In genomic region chr16:11716330-11716729, GRCh38 we compare ENCODE assay signal across 24 cellular contexts. TPM values are rescaled to one million over a fixed set of nuclear protein-coding genes. Genes with fewer than 3 reads are reported as not detected.
DNase-seq lines count a peak whose midpoint lies in the region; ATAC-seq and TF ChIP-seq lines count a peak whose summit lies in the region.
"Had no signal": no experiment of that assay in that cellular context is flagged by ENCODE, and none has a peak within 500 bp of the region (broad histone marks: within the 10 kb centered on the region; RNA-seq: fewer than 3 reads in every experiment).

No MANE protein-coding gene starts in this region.

- H3K9ac ChIP-seq in SU-DHL-6 (ENCODE audit: low read length) (no peak overlapping the region), mammary epithelial cell (ENCODE audit: insufficient read depth, low read length) (no peak overlapping the region)

- H3F3A ChIP-seq in SU-DHL-6 (ENCODE audit: insufficient read depth), result peaks cover 20% of the 10 kb centered on the region; the same call in 1 of the 2 replicates

- H3K27ac Mint-ChIP-seq in glutamatergic neuron (ENCODE audit: unreplicated experiment), result no peak overlapping the region
- H3K27ac Mint-ChIP-seq: activated T-helper 2 cell treated with anti-CD3 and anti-CD28 coated beads, Interferon-gamma antibody, Interleukin-2, Interleukin-4, amounts not matched to agents 10 μg/mL and 5 μg/mL and 100 μg/mL, durations not matched to agents 14 hours and 24 hours and 36 hours had no signal

- CTCF ChIA-PET in mammary epithelial cell (lab: Charles Lee; ENCODE audit: low non-redundant PET), result no interaction called here

- peaks cover 8% of the 10 kb centered on the region for H3K79me2 ChIP-seq in SU-DHL-6 (ENCODE audit: insufficient read depth, low read length)
- peaks cover 13% of the 10 kb centered on the region for H3K79me2 ChIP-seq in mammary epithelial cell (ENCODE audit: insufficient read depth, low read length)

- H3K36me3 Mint-ChIP-seq in glutamatergic neuron (ENCODE audit: unreplicated experiment), result no peaks in the 10 kb centered on the region

- DNase-seq in HT-29 (ENCODE audit: low spot score) (peak; percentile 10), left lung (no peak), gastrocnemius medialis (no peak), mammary epithelial cell (no peak), ACHN (no peak), glutamatergic neuron (no peak)
- DNase-seq: AML-193; amniotic stem cell; central memory CD4-positive, alpha-beta T cell; COR-L47; GOT3; NCI-H1092 treated with DMSO at 0.1 percent for 48 hours; NCI-H2081 treated with DMSO at 0.1 percent for 48 hours; NCI-H526; right cardiac atrium; SHP77 treated with DMSO at 0.1 percent for 48 hours; stimulated activated CD4-positive, alpha-beta T cell treated with anti-CD3 and anti-CD28 coated beads, Interleukin-15, amount 100 ng/mL, for 24 hours; T-helper 2 cell had no signal

- peaks cover 0 to 31% of the 10 kb centered on the region in 2 donors for H3K4me1 ChIP-seq in left lung
- peaks cover 4 to 28% of the 10 kb centered on the region in 2 donors for H3K4me1 ChIP-seq in gastrocnemius medialis
- H3K4me1 ChIP-seq in mammary epithelial cell (ENCODE audit: insufficient read depth, low read length), result no peaks in the 10 kb centered on the region

- H3K4me3 ChIP-seq in SU-DHL-6 (ENCODE audit: insufficient read depth, low read length, poor library complexity, severe bottlenecking), result no peak overlapping the region
- no peak overlapping the region for H3K4me3 ChIP-seq in left lung
- H3K4me3 ChIP-seq in gastrocnemius medialis, result no peak overlapping the region
- no peak overlapping the region for H3K4me3 ChIP-seq in mammary epithelial cell (replicated peaks in 1 of 3; ENCODE audit: insufficient read depth in 1 of 3, low read depth in 2 of 3, low read length in 3 of 3)
- H3K4me3 ChIP-seq: thoracic aorta had no signal

- H3K27me3 ChIP-seq in SU-DHL-6 (ENCODE audit: low read length) (no peaks in the 10 kb centered on the region), left lung (no peaks in the 10 kb centered on the region), gastrocnemius medialis (no peaks in the 10 kb centered on the region), mammary epithelial cell (ENCODE audit: insufficient read depth, low read length) (no peaks in the 10 kb centered on the region)
- H3K27me3 ChIP-seq: neutrophil had no signal

- no peak overlapping the region for H2AFZ ChIP-seq in SU-DHL-6 (ENCODE audit: low read depth, low read length, severe bottlenecking)
- H2AFZ ChIP-seq in mammary epithelial cell (ENCODE audit: low read depth, low read length), result no peak overlapping the region

- dilution Hi-C loops in mammary epithelial cell (cut with HindIII; ENCODE audit: low sequenced_read_pairs), result no loop called here

- intact Hi-C loops in left lung (cut with DNase I), result loop anchor here in 1 of 2 donors (5.0 kb wide), 2 partner anchors 309 to 324 kb away; no protein-coding TSS in a partner anchor
- intact Hi-C loops in gastrocnemius medialis (cut with DNase I; ENCODE audit: low total_unique reads), result loop anchor here (10.0 kb wide), 1 partner anchor 222 kb away; no protein-coding TSS in a partner anchor
- intact Hi-C loops in mammary epithelial cell (cut with micrococcal nuclease), result loop anchor here (10.0 kb wide), 1 partner anchor 132 kb away; the partner anchor contains the start of gene LITAF

- H4K20me1 ChIP-seq in SU-DHL-6 (ENCODE audit: low read depth, low read length) (no peaks in the 10 kb centered on the region), mammary epithelial cell (ENCODE audit: insufficient read depth, low read length) (no peaks in the 10 kb centered on the region)

- H3K4me3 Mint-ChIP-seq in glutamatergic neuron (ENCODE audit: unreplicated experiment), result no peak overlapping the region

- H3K27ac ChIP-seq in SU-DHL-6 (ENCODE audit: low read depth, low read length), result peak overlapping the region; percentile 38; the same call in 1 of the 2 replicates
- H3K27ac ChIP-seq in left lung, result peak overlapping the region in 1 of 2 donors; percentile 11
- H3K27ac ChIP-seq in gastrocnemius medialis, result peak overlapping the region in 3 of 4 donors; percentile 8 to 95 (median 89)
- no peak overlapping the region for H3K27ac ChIP-seq in mammary epithelial cell (ENCODE audit: insufficient read depth, low read depth, low read length)
- H3K27ac ChIP-seq: neutrophil, thoracic aorta had no signal

- in situ Hi-C loops in gastrocnemius medialis (cut with MboI; ENCODE audit: low sequenced_read_pairs in 4 of 4), result loop anchor here in 2 of 4 donors (5.0 to 25.0 kb wide), 3 partner anchors 182 to 754 kb away; no protein-coding TSS in a partner anchor
- in situ Hi-C loops in mammary epithelial cell (cut with MboI; ENCODE audit: low sequenced_read_pairs in 2 of 2), result loop anchor here in 1 of 2 donors (25.0 kb wide), 1 partner anchor 754 kb away; no protein-coding TSS in a partner anchor
- in situ Hi-C loops in ACHN (cut with HindIII; ENCODE audit: low pct_ligation_motif_present, low pct_unique_long_range_greater_than_20kb, low sequenced_read_pairs), result no loop called here

- no peak for TF ChIP-seq POLR2A in gastrocnemius medialis (IDR thresholded peaks at IDR 0.05)

- peaks cover 26% of the 10 kb centered on the region; the same call in 1 of the 2 replicates for H3K36me3 ChIP-seq in SU-DHL-6 (ENCODE audit: low read length)
- peaks cover 0 to 80% of the 10 kb centered on the region in 2 donors for H3K36me3 ChIP-seq in left lung
- peaks cover 0 to 29% of the 10 kb centered on the region in 2 donors for H3K36me3 ChIP-seq in gastrocnemius medialis
- H3K36me3 ChIP-seq in mammary epithelial cell (ENCODE audit: insufficient read depth, low read length), result peaks cover 24% of the 10 kb centered on the region

- TF ChIP-seq CTCF in SU-DHL-6 (IDR thresholded peaks at IDR 0.05; ENCODE audit: insufficient read depth, low read length, poor library complexity, severe bottlenecking) (no peak), left lung (IDR thresholded peaks at IDR 0.05) (no peak), gastrocnemius medialis (IDR thresholded peaks at IDR 0.05 in 4 of 5, conservative IDR thresholded peaks at IDR 0.05 in 1 of 5) (no peak), mammary epithelial cell (conservative IDR thresholded peaks at IDR 0.05 in 1 of 2, IDR thresholded peaks at IDR 0.05 in 1 of 2; ENCODE audit: extremely low read depth in 1 of 2, insufficient read depth in 1 of 2, low read depth in 1 of 2, low read length in 2 of 2) (no peak), glutamatergic neuron (IDR thresholded peaks at IDR 0.05; ENCODE audit: partially characterized antibody, unreplicated experiment) (no peak)

- peaks cover 2% of the 10 kb centered on the region for H3K4me1 Mint-ChIP-seq in glutamatergic neuron (ENCODE audit: low read depth, unreplicated experiment)

- peak; percentile 30 for ATAC-seq in left lung
- no peak for ATAC-seq in gastrocnemius medialis
- ATAC-seq: activated CD4-positive, CD25-positive, alpha-beta regulatory T cell treated with anti-CD3 and anti-CD28 coated beads, Interleukin-2, amount 50 U/mL, for 24 hours; esophagus mucosa; right cardiac atrium had no signal

- H3K27me3 Mint-ChIP-seq in glutamatergic neuron (ENCODE audit: unreplicated experiment), result peaks cover 4% of the 10 kb centered on the region

- peaks cover 3% of the 10 kb centered on the region for H3K9me3 Mint-ChIP-seq in glutamatergic neuron (ENCODE audit: unreplicated experiment)
- H3K9me3 Mint-ChIP-seq: activated T-helper 2 cell treated with anti-CD3 and anti-CD28 coated beads, Interferon-gamma antibody, Interleukin-2, Interleukin-4, amounts not matched to agents 10 μg/mL and 5 μg/mL and 100 μg/mL, durations not matched to agents 14 hours and 24 hours and 36 hours had no signal

- no TSS peak for BruUV-seq in mammary epithelial cell (replicated peaks; lab: Mats Ljungman, UMichigan)

- no peaks in the 10 kb centered on the region for H3K9me2 ChIP-seq in SU-DHL-6 (replicated peaks; ENCODE audit: insufficient read depth, low read length)

- H3K4me2 ChIP-seq in SU-DHL-6 (ENCODE audit: low read depth, low read length, poor library complexity, severe bottlenecking) (no peak overlapping the region), mammary epithelial cell (ENCODE audit: insufficient read depth, low read depth, low read length) (no peak overlapping the region)

- H3K9me3 ChIP-seq in SU-DHL-6 (ENCODE audit: insufficient read depth, low read length) (no peaks in the 10 kb centered on the region), left lung (no peaks in the 10 kb centered on the region), gastrocnemius medialis (no peaks in the 10 kb centered on the region), mammary epithelial cell (replicated peaks; ENCODE audit: insufficient read depth, low read length) (no peaks in the 10 kb centered on the region)
- H3K9me3 ChIP-seq: neutrophil, thoracic aorta had no signal

RNA-seq across cellular contexts. Expression of gene TXNDC11, which starts 26.3 kb away (rescaled TPM):
- 43.2 and 49.3 TPM in 2 replicates for total RNA-seq in HT-29 (2014; rRNA removed; shearing (Covaris generic))
- 10 to 100 TPM; 71.2 to 76.8 TPM for total RNA-seq in left lung
- total RNA-seq in gastrocnemius medialis, result 10 to 100 TPM; 35.2 to 64.5 (median 51.2) TPM
- total RNA-seq in mammary epithelial cell, result 10 to 100 TPM; 26.0 to 30.7 TPM
- polyA plus RNA-seq in mammary epithelial cell, result 46.6 TPM
- 34.0 TPM for polyA minus RNA-seq in mammary epithelial cell
- 18.4 TPM for total RNA-seq in glutamatergic neuron (ENCODE audit: unreplicated experiment)

RNA-seq across cellular contexts. Expression of gene SNN, which starts 48.1 kb away (rescaled TPM):
- 13.3 and 13.4 TPM in 2 replicates for total RNA-seq in HT-29 (2014; rRNA removed; shearing (Covaris generic))
- 10 to 100 TPM; 21.1 to 21.4 TPM for total RNA-seq in left lung
- 10 to 100 TPM; 22.5 to 94.5 (median 78.1) TPM for total RNA-seq in gastrocnemius medialis
- 10 to 100 TPM; 14.2 to 32.7 TPM for total RNA-seq in mammary epithelial cell
- polyA plus RNA-seq in mammary epithelial cell, result 14.2 TPM
- 13.4 TPM for polyA minus RNA-seq in mammary epithelial cell
- total RNA-seq in glutamatergic neuron (ENCODE audit: unreplicated experiment), result 491 TPM
